In the genomic region with DNA sequence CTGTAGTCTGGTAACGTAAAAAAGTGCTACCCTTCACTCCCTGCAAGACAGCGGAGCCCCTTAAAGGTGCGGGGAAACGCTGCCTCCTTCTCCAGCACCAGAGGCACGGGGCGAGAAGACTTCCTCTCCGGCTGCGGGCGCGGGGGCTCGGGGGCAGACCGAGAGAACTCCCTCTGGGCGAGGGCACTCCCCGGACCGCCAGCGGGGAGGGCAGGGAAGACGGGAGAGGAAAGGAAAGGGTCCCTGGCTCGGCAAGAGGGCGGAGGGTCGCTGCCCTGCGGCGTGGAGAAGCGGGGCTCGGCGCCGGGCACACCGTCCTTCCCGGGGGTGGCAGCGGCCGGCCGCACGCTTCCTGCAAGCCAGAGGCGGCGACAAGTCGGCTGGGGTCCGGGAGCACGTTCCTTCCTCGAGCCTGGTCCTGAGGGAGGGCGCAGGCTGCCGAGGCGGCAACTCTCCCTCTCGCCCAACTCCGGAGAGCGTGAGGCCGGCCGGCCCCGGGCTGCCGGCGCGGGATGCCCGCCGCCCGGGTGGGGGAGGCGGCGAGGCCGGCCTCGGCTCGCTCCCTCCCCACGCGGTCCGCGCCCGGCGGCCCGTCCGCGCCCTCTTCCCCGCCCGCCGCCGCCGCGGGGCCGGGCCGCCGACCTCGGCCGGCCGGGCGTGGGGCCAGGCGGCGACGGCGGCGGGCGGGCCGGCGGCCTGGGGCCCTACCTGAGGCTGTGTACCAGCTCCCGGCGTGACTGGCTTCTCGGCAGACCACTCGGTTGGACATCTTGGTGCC, we compare ENCODE assay signal across 8 cellular contexts. TPM values are rescaled to one million over a fixed set of nuclear protein-coding genes. Genes with fewer than 3 reads are reported as not detected.
DNase-seq lines count a peak whose midpoint lies in the region; ATAC-seq, FAIRE-seq and TF ChIP-seq lines count a peak whose summit lies in the region.

No MANE protein-coding gene starts in this region.

- H3K9me1 ChIP-seq in keratinocyte (ENCODE audit: control insufficient read depth, extremely low read depth, insufficient read depth, low read length): peaks cover 3% of the 10 kb centered on the region

- DNase-seq in CD8-positive, alpha-beta memory T cell: peak; percentile 22 to 60 (median 37)
- DNase-seq in WERI-Rb-1 (peak; percentile 37), bronchial epithelial cell (ENCODE audit: low read depth) (no peak), keratinocyte (ENCODE audit: low read depth, low spot score) (no peak), NCI-H226 (no peak)
- peak; percentile 55 for DNase-seq in stimulated activated CD4-positive, alpha-beta T cell treated with anti-CD3 and anti-CD28 coated beads, Interleukin-15, amount 100 ng/mL, for 24 hours

- no peak for FAIRE-seq in bronchial epithelial cell (lab: Jason Lieb, UNC)
- no peak for FAIRE-seq in keratinocyte (lab: Jason Lieb, UNC)

- POLR2A ChIA-PET in CD8-positive, alpha-beta memory T cell (lab: Charles Lee): interaction anchor here (0.5 to 1.8 kb wide), 2 partner anchors 28 to 30 kb away, joined by 3 to 8 read pairs; a partner anchor contains a TSS

- peak overlapping the region; percentile 44 for H3K4me3 ChIP-seq in CD8-positive, alpha-beta memory T cell (ENCODE audit: low read length)
- H3K4me3 ChIP-seq in WERI-Rb-1 (ENCODE audit: low read depth, low read length) (peak overlapping the region; percentile 97), bronchial epithelial cell (ENCODE audit: low read depth, low read length) (peak overlapping the region; percentile 98), keratinocyte (ENCODE audit: control insufficient read depth in 2 of 3, extremely low read depth in 1 of 3, insufficient read depth in 2 of 3, low read depth in 1 of 3, low read length in 3 of 3) (peak overlapping the region; percentile 86 to 98 (median 97))

- peaks cover 52% of the 10 kb centered on the region for H3K79me2 ChIP-seq in keratinocyte (ENCODE audit: control insufficient read depth, insufficient read depth, low read length)

- CTCF ChIA-PET in CD8-positive, alpha-beta memory T cell (lab: Charles Lee): interaction anchor here (0.9 kb wide), 1 partner anchor 30 kb away, joined by 5 read pairs; a partner anchor contains a TSS

- H3K4me2 ChIP-seq in keratinocyte (ENCODE audit: control insufficient read depth, extremely low read depth, insufficient read depth, low read depth, low read length): peak overlapping the region; percentile 91

- dilution Hi-C loops in keratinocyte (cut with MboI; ENCODE audit: extremely low pct_ligation_motif_present, low sequenced_read_pairs): no loop called here

- H3K9me3 Mint-ChIP-seq in CD8-positive, alpha-beta memory T cell: no peaks in the 10 kb centered on the region

- peaks cover 42% of the 10 kb centered on the region for H3K4me1 ChIP-seq in CD8-positive, alpha-beta memory T cell (ENCODE audit: insufficient read depth, low read length)
- H3K4me1 ChIP-seq in keratinocyte (ENCODE audit: control insufficient read depth, extremely low read depth, insufficient read depth, low read length): peaks cover 39% of the 10 kb centered on the region

- no peaks in the 10 kb centered on the region for H3K27me3 ChIP-seq in CD8-positive, alpha-beta memory T cell (ENCODE audit: insufficient read depth, low read length, poor library complexity, severe bottlenecking)
- H3K27me3 ChIP-seq in WERI-Rb-1 (ENCODE audit: insufficient read depth, low read depth, severe bottlenecking) (no peaks in the 10 kb centered on the region), bronchial epithelial cell (ENCODE audit: control insufficient read depth, insufficient read depth, low read length) (no peaks in the 10 kb centered on the region), keratinocyte (ENCODE audit: control insufficient read depth, extremely low read depth, insufficient read depth, low read length) (no peaks in the 10 kb centered on the region)

- H2AFZ ChIP-seq in keratinocyte (ENCODE audit: control insufficient read depth, low read length): peak overlapping the region; percentile 22

- TF ChIP-seq CTCF in WERI-Rb-1 (IDR thresholded peaks at IDR 0.05; ENCODE audit: low read depth, low read length): no peak
- no peak for TF ChIP-seq CTCF in bronchial epithelial cell (IDR thresholded peaks at IDR 0.05; ENCODE audit: insufficient read depth, low read length, severe bottlenecking)
- no peak for TF ChIP-seq CTCF in keratinocyte (optimal IDR thresholded peaks at IDR 0.05 in 1 of 3, IDR thresholded peaks at IDR 0.05 in 1 of 3, conservative IDR thresholded peaks at IDR 0.05 in 1 of 3; ENCODE audit: extremely low read depth in 1 of 3, insufficient read depth in 2 of 3, low read length in 3 of 3)

- H3K27ac ChIP-seq in CD8-positive, alpha-beta memory T cell (ENCODE audit: low read depth, low read length): peak overlapping the region; percentile 69
- H3K27ac ChIP-seq in WERI-Rb-1: peak overlapping the region; percentile 77
- peak overlapping the region; percentile 72 for H3K27ac ChIP-seq in keratinocyte (ENCODE audit: control insufficient read depth, insufficient read depth, low read length)

- H3K9ac ChIP-seq in keratinocyte (ENCODE audit: control insufficient read depth, extremely low read depth, insufficient read depth, low read length): peak overlapping the region; percentile 87

- peaks cover 0 to 12% (median 0%) of the 10 kb centered on the region in 3 donors for H3K36me3 Mint-ChIP-seq in CD8-positive, alpha-beta memory T cell

- H3K36me3 ChIP-seq in CD8-positive, alpha-beta memory T cell (ENCODE audit: insufficient read depth, low read length): no peaks in the 10 kb centered on the region
- H3K36me3 ChIP-seq in WERI-Rb-1: peaks cover 5% of the 10 kb centered on the region; the same call in 1 of the 2 replicates
- no peaks in the 10 kb centered on the region for H3K36me3 ChIP-seq in bronchial epithelial cell (ENCODE audit: control insufficient read depth, insufficient read depth, low read length)
- H3K36me3 ChIP-seq in keratinocyte (ENCODE audit: control insufficient read depth in 2 of 2, extremely low read depth in 1 of 2, insufficient read depth in 2 of 2, low read length in 2 of 2): no peaks in the 10 kb centered on the region

- ATAC-seq in GM19438 (IDR thresholded peaks at IDR 0.05; ENCODE audit: low read depth, unreplicated experiment) (peak; percentile 20), HG03571 (IDR thresholded peaks at IDR 0.05; ENCODE audit: unreplicated experiment) (peak; percentile 18)

- H3K27ac Mint-ChIP-seq in CD8-positive, alpha-beta memory T cell: peak overlapping the region; percentile 57 to 98 (median 87)

- no peaks in the 10 kb centered on the region for H3K9me3 ChIP-seq in CD8-positive, alpha-beta memory T cell (ENCODE audit: low read length)
- H3K9me3 ChIP-seq in WERI-Rb-1 (ENCODE audit: severe bottlenecking) (no peaks in the 10 kb centered on the region), keratinocyte (ENCODE audit: control insufficient read depth, low read depth, low read length) (no peaks in the 10 kb centered on the region)

- peak overlapping the region; percentile 89 to 97 (median 93) for H3K4me3 Mint-ChIP-seq in CD8-positive, alpha-beta memory T cell

- no peaks in the 10 kb centered on the region for H3K27me3 Mint-ChIP-seq in CD8-positive, alpha-beta memory T cell

- H4K20me1 ChIP-seq in keratinocyte (ENCODE audit: control insufficient read depth, extremely low read depth, insufficient read depth, low read length): peaks cover 16% of the 10 kb centered on the region

- peaks cover 46 to 63% (median 62%) of the 10 kb centered on the region in 3 donors for H3K4me1 Mint-ChIP-seq in CD8-positive, alpha-beta memory T cell

RNA-seq across cellular contexts. Expression of a gene that starts 1.1 kb away (rescaled TPM):
- 10 to 100 TPM; 73.8 to 78.6 TPM for total RNA-seq in CD8-positive, alpha-beta memory T cell
- 27.7 TPM for polyA plus RNA-seq in CD8-positive, alpha-beta memory T cell
- 29.2 and 29.7 TPM in 2 replicates for total RNA-seq in bronchial epithelial cell
- 91.8 to 125 TPM (median 99.0 TPM) in 3 replicates for polyA plus RNA-seq in keratinocyte
- polyA plus RNA-seq in keratinocyte (2011; ENCODE audit: low read depth): 26.0 TPM
- 74.3 and 117 TPM in 2 replicates for polyA plus RNA-seq in keratinocyte (2011; cell fraction: cytosol; rRNA removed)
- polyA plus RNA-seq in keratinocyte (2011; cell fraction: nucleus; rRNA removed): 58.5 and 62.5 TPM in 2 replicates
- 45.5 and 71.4 TPM in 2 replicates for polyA plus RNA-seq in keratinocyte (2012; ENCODE audit: low replicate concordance)
- 23.4 to 83.0 TPM (median 80.7 TPM) in 3 replicates for polyA minus RNA-seq in keratinocyte
- 45.8 TPM for polyA minus RNA-seq in keratinocyte (2011; cell fraction: cytosol; rRNA and poly(A)+ RNA removed)
- polyA minus RNA-seq in keratinocyte (2011; cell fraction: nucleus; rRNA and poly(A)+ RNA removed): 34.2 and 61.7 TPM in 2 replicates

RNA-seq across cellular contexts. Expression of a gene that starts 29.9 kb away (rescaled TPM):
- 10 to 100 TPM; 78.2 to 82.7 TPM for total RNA-seq in CD8-positive, alpha-beta memory T cell
- polyA plus RNA-seq in CD8-positive, alpha-beta memory T cell: 155 TPM
- total RNA-seq in bronchial epithelial cell: 60.3 and 75.7 TPM in 2 replicates
- polyA plus RNA-seq in keratinocyte: 76.9 to 117 TPM (median 96.1 TPM) in 3 replicates
- polyA plus RNA-seq in keratinocyte (2011; ENCODE audit: low read depth): 370 TPM
- polyA plus RNA-seq in keratinocyte (2011; cell fraction: cytosol; rRNA removed): 98.0 and 148 TPM in 2 replicates
- polyA plus RNA-seq in keratinocyte (2011; cell fraction: nucleus; rRNA removed): 37.4 and 60.3 TPM in 2 replicates
- 96.0 and 126 TPM in 2 replicates for polyA plus RNA-seq in keratinocyte (2012; ENCODE audit: low replicate concordance)
- 6.9 to 32.1 TPM (median 21.6 TPM) in 3 replicates for polyA minus RNA-seq in keratinocyte
- 33.2 TPM for polyA minus RNA-seq in keratinocyte (2011; cell fraction: cytosol; rRNA and poly(A)+ RNA removed)
- 6.5 and 10.3 TPM in 2 replicates for polyA minus RNA-seq in keratinocyte (2011; cell fraction: nucleus; rRNA and poly(A)+ RNA removed)

RNA-seq across cellular contexts. Expression of a gene that starts 53.7 kb away (rescaled TPM):
- 10 to 100 TPM; 19.7 to 20.4 TPM for total RNA-seq in CD8-positive, alpha-beta memory T cell
- polyA plus RNA-seq in CD8-positive, alpha-beta memory T cell: 10.6 TPM
- 22.7 and 25.5 TPM in 2 replicates for total RNA-seq in bronchial epithelial cell
- polyA plus RNA-seq in keratinocyte: 5.8 to 9.5 TPM (median 7.3 TPM) in 3 replicates
- polyA plus RNA-seq in keratinocyte (2011; ENCODE audit: low read depth): 9.8 TPM
- 4.6 and 8.5 TPM in 2 replicates for polyA plus RNA-seq in keratinocyte (2011; cell fraction: cytosol; rRNA removed)
- polyA plus RNA-seq in keratinocyte (2011; cell fraction: nucleus; rRNA removed): 7.3 and 9.3 TPM in 2 replicates
- 6.7 and 6.8 TPM in 2 replicates for polyA plus RNA-seq in keratinocyte (2012; ENCODE audit: low replicate concordance)
- polyA minus RNA-seq in keratinocyte: 1.3 to 16.4 TPM (median 5.9 TPM) in 3 replicates
- polyA minus RNA-seq in keratinocyte (2011; cell fraction: cytosol; rRNA and poly(A)+ RNA removed): 10.9 TPM
- 10.6 and 18.8 TPM in 2 replicates for polyA minus RNA-seq in keratinocyte (2011; cell fraction: nucleus; rRNA and poly(A)+ RNA removed)

Comparison
In these comparisons a context has a peak if more than half of its experiments do, and no peak if none do; other contexts are left out.
1. DNase-seq: peak in CD8-positive, alpha-beta memory T cell (5 of 5), WERI-Rb-1 (single experiment) and stimulated activated CD4-positive, alpha-beta T cell treated with anti-CD3 and anti-CD28 coated beads, Interleukin-15, amount 100 ng/mL, for 24 hours (single experiment); none in bronchial epithelial cell (single experiment), keratinocyte (single experiment) and NCI-H226 (single experiment).
2. H3K4me3 ChIP-seq: peak in every context shown above with its lines; median percentile 98 in bronchial epithelial cell; 97 in WERI-Rb-1; 97 in keratinocyte; 44 in CD8-positive, alpha-beta memory T cell.
3. Peak in every context shown above with its lines, with median percentiles within 50 percentile points of each other: H3K27ac ChIP-seq.